In the genomic region with DNA sequence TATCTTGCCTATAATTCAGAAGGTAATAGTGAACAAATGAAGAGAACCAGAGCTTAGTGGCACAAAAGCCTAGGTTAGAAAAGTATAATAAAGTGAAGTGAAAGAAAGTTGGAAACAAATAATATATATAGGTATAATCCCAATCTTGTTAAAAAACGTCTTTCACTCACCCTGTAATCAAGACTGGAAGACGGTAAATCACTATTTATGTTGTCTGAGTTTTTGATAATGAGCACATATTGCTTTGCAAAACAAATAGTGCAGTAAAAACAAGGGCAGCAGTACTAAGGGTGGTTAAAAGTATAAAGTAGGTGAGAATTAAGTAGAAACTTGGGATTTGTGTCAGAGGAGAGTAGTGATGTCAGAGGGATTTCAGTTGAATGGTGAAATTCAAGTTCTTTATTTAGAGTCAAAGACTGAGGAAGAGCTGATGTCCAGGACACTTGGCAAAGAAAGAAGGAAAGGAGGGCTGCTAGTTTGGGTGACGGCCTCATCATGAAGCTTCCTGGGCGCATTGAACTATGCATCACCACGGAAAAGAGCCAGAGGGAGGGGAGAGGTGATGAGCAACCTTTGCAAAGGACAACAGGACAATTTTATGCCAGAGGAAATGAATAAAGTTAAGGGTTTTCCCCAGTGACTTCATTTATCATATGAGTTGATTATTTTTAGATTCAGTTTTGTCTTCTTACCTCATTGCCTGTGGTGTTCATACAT, we compare ENCODE assay signal across 22 cellular contexts. TPM values are rescaled to one million over a fixed set of nuclear protein-coding genes. Genes with fewer than 3 reads are reported as not detected.
DNase-seq lines count a peak whose midpoint lies in the region; ATAC-seq, FAIRE-seq and TF ChIP-seq lines count a peak whose summit lies in the region.
"Had no signal": no experiment of that assay in that cellular context is flagged by ENCODE, and none has a peak within 500 bp of the region (broad histone marks: within the 10 kb centered on the region; RNA-seq: fewer than 3 reads in every experiment).

No MANE protein-coding gene starts in this region.

- no peak for TF ChIP-seq EP300 in transverse colon (IDR thresholded peaks at IDR 0.05; ENCODE audit: low read depth)

- H3K27ac ChIP-seq in HEK293 (ENCODE audit: extremely low read depth, low read depth, low read length) (no peak overlapping the region), transverse colon (no peak overlapping the region)
- H3K27ac ChIP-seq: KMS-11 had no signal

- no peaks in the 10 kb centered on the region for H3K36me3 ChIP-seq in HEK293 (ENCODE audit: control insufficient read depth in 2 of 2, insufficient read depth in 1 of 2, low read length in 2 of 2)
- no peaks in the 10 kb centered on the region for H3K36me3 ChIP-seq in transverse colon

- H3K4me3 ChIP-seq in HEK293 (ENCODE audit: low read depth, low read length) (no peak overlapping the region), transverse colon (no peak overlapping the region)

- DNase-seq in NCI-H82 (lab: John Stamatoyannopoulos, UW) (peak; percentile 39), NCI-H82 treated with DMSO at 0.1 percent for 48 hours (lab: John Stamatoyannopoulos, UW; ENCODE audit: unreplicated experiment) (no peak), RPMI7951 (ENCODE audit: low read depth) (peak; percentile 73), GM03348 (ENCODE audit: low spot score) (no peak), transverse colon (no peak)
- DNase-seq: 8988T, DMS153, NCI-H1105, NCI-H146, NCI-H1930, NCI-H2227 treated with DMSO at 0.1 percent for 48 hours, NCI-H510A, SK-N-SH, SW 1271, T-helper 17 cell had no signal

- no peak for TF ChIP-seq POLR2A in transverse colon (IDR thresholded peaks at IDR 0.05)

- POLR2A ChIA-PET in HEK293 (lab: Yijun Ruan, JAX), result no interaction called here

- H3K27me3 ChIP-seq in transverse colon, result no peaks in the 10 kb centered on the region

- CTCF ChIA-PET in HEK293 (lab: Yijun Ruan, JAX), result interaction anchor here (0.6 to 1.3 kb wide), 3 partner anchors 8 to 142 kb away, joined by 3 to 6 read pairs (median 3); no protein-coding TSS in a partner anchor

- intact Hi-C loops in transverse colon (cut with DNase I; ENCODE audit: low total_unique reads), result no loop called here

- no peak for ATAC-seq in HG02973 (IDR thresholded peaks at IDR 0.05; ENCODE audit: unreplicated experiment)
- ATAC-seq: Panc1, T-helper 17 cell had no signal

- peak; percentile 60 for FAIRE-seq in islet of Langerhans (lab: Jason Lieb, UNC)
- FAIRE-seq: H54 had no signal

- WGBS in transverse colon (ENCODE audit: low coverage in 1 of 2), 2 donors, result 63 to 74% methylated on average over 4 to 5 of the region's 5 CpGs

- in situ Hi-C loops in transverse colon (cut with MboI; ENCODE audit: low pct_ligation_motif_present in 1 of 4, low pct_unique_long_range_greater_than_20kb in 1 of 4, low sequenced_read_pairs in 3 of 4), result no loop called here

- peaks cover 22% of the 10 kb centered on the region for H3K4me1 ChIP-seq in HEK293 (ENCODE audit: control insufficient read depth, insufficient read depth, low read length)
- peaks cover 0 to 3% (median 0%) of the 10 kb centered on the region in 4 donors for H3K4me1 ChIP-seq in transverse colon

- TF ChIP-seq CTCF in HEK293 (tag by site-specific recombination; IDR thresholded peaks at IDR 0.05) (no peak), transverse colon (IDR thresholded peaks at IDR 0.05) (no peak)

- H3K9me3 ChIP-seq in HEK293 (ENCODE audit: control insufficient read depth, insufficient read depth, low read depth, low read length) (no peaks in the 10 kb centered on the region), transverse colon (no peaks in the 10 kb centered on the region)
- H3K9me3 ChIP-seq: SK-N-SH had no signal

TF ChIP-seq in HEK293, 187 proteins besides CTCF, POLR2A, EP300 and RAD21:
- no peak for TF ChIP-seq ZNF555 (tag by site-specific recombination; conservative IDR thresholded peaks at IDR 0.05)
- TF ChIP-seq ZNF175 (tag by site-specific recombination; IDR thresholded peaks at IDR 0.05), result no peak
- TF ChIP-seq, protein P1, sequence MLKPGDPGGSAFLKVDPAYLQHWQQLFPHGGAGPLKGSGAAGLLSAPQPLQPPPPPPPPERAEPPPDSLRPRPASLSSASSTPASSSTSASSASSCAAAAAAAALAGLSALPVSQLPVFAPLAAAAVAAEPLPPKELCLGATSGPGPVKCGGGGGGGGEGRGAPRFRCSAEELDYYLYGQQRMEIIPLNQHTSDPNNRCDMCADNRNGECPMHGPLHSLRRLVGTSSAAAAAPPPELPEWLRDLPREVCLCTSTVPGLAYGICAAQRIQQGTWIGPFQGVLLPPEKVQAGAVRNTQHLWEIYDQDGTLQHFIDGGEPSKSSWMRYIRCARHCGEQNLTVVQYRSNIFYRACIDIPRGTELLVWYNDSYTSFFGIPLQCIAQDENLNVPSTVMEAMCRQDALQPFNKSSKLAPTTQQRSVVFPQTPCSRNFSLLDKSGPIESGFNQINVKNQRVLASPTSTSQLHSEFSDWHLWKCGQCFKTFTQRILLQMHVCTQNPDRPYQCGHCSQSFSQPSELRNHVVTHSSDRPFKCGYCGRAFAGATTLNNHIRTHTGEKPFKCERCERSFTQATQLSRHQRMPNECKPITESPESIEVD (tag by site-specific recombination; IDR thresholded peaks at IDR 0.05), result peak; percentile 67
- peak; percentile 80 for TF ChIP-seq SP7 (tag by site-specific recombination; IDR thresholded peaks at IDR 0.05)
- TF ChIP-seq RBAK (tag by site-specific recombination; IDR thresholded peaks at IDR 0.05), result no peak

RNA-seq across cellular contexts. Expression of a gene that starts 11.3 kb away (rescaled TPM):
- total RNA-seq in RPMI7951 (2014; rRNA removed; shearing (Covaris generic)), result 69.3 and 75.7 TPM in 2 replicates
- 10 to 100 TPM in 3 of 4 donors, 1 to 10 TPM in 1; 7.2 to 18.6 (median 14.4) TPM for total RNA-seq in transverse colon
- total RNA-seq: G401 had no signal

Comparison
In these comparisons a context has a peak if more than half of its experiments do, and no peak if none do; other contexts are left out.
1. DNase-seq: peak in NCI-H82 (single experiment) and RPMI7951 (single experiment); none in NCI-H82 treated with DMSO at 0.1 percent for 48 hours (single experiment), GM03348 (single experiment) and transverse colon (single experiment).